ENCODE assay signal across 20 cellular contexts in the genomic region with DNA sequence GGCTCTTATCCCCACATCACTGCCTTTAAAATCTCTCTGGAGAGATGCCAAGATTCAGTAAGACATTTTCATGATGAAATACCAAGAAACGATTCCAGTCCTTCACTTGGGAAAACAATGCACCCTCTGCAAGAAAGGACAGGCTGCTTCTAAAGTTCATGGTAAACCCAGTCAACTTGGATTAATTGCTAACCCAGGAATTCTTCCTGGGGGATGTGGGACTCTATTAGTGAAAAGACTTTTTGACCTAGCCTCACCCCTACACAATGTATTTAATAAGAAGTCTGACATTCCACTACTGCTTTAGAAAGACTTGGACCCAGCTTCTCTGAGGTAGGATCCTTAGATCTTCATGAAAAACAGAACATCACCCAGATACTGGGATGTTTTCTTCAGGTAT. TPM values are rescaled to one million over a fixed set of nuclear protein-coding genes. Genes with fewer than 3 reads are reported as not detected.
"Had no signal": no experiment of that assay in that cellular context is flagged by ENCODE, and none has a peak within 500 bp of the region (broad histone marks: within the 10 kb centered on the region; RNA-seq: fewer than 3 reads in every experiment).

A gene with protein sequence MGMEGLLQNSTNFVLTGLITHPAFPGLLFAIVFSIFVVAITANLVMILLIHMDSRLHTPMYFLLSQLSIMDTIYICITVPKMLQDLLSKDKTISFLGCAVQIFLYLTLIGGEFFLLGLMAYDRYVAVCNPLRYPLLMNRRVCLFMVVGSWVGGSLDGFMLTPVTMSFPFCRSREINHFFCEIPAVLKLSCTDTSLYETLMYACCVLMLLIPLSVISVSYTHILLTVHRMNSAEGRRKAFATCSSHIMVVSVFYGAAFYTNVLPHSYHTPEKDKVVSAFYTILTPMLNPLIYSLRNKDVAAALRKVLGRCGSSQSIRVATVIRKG (plus strand): TSS at position 301 of the 400 bp plus-strand sequence. CDS start 7,161 bp downstream, outside the sequence.

RNA-seq across cellular contexts. Expression of the gene that starts here (rescaled TPM):
- total RNA-seq: activated CD4-positive, alpha-beta memory T cell treated with anti-CD3 and anti-CD28 coated beads for 36 hours; activated CD4-positive, alpha-beta T cell treated with anti-CD3 and anti-CD28 coated beads, Interleukin-2, amount 10 ng/mL, durations not matched to agents 24 days and 14 days; activated CD8-positive, alpha-beta memory T cell treated with anti-CD3 and anti-CD28 coated beads for 36 hours; activated CD8-positive, alpha-beta T cell treated with anti-CD3 and anti-CD28 coated beads for 36 hours; activated naive CD4-positive, alpha-beta T cell treated with anti-CD3 and anti-CD28 coated beads for 36 hours; activated naive CD4-positive, alpha-beta T cell treated with anti-CD3 and anti-CD28 coated beads, Interleukin-2, amount 50 U/mL, for 72 hours; activated naive CD8-positive, alpha-beta T cell treated with anti-CD3 and anti-CD28 coated beads for 36 hours; activated T-cell treated with anti-CD3 and anti-CD28 coated beads, Interleukin-2, amount 50 U/mL, for 4 hours; activated T-cell treated with anti-CD3 and anti-CD28 coated beads, Interleukin-2, amount 50 U/mL, for 72 hours; activated T-helper 1 cell treated with anti-CD3 and anti-CD28 coated beads, Interleukin-12 subunit alpha, Interleukin-12 subunit beta, Interleukin-2, Interleukin-4 antibody, amounts not matched to agents 30 ng/mL and 10 ng/mL and 1 ng/mL, durations not matched to agents 14 hours and 24 hours and 36 hours; activated T-helper 17 cell treated with anti-CD3 and anti-CD28 coated beads, Interleukin-2, amount 50 U/mL, for 72 hours; adrenal gland; aorta; astrocyte; bronchial epithelial cell; cardiac muscle cell; T-cell; T-helper 1 cell treated with Interleukin-12 subunit alpha and Interleukin-12 subunit beta and Interleukin-4 antibody, amounts not matched to agents 30 ng/mL and 1 ng/mL, for 36 hours; T-helper 2 cell treated with Interferon-gamma antibody and Interleukin-4, amounts not matched to agents 100 ng/mL and 5 ng/mL, for 36 hours; WTC11 had no signal
- polyA plus RNA-seq: adrenal gland, aorta, cardiac muscle cell had no signal
